19 cellular contexts compared by ENCODE assay signal in genomic region chr5:39657943-39658342, GRCh38.
A peak's percentile ranks its signal among the peaks of the same experiment; 100 is the strongest.
DNase-seq lines count a peak whose midpoint lies in the region; ATAC-seq and FAIRE-seq lines count a peak whose summit lies in the region.
"Had no signal": no experiment of that assay in that cellular context is flagged by ENCODE, and none has a peak within 500 bp of the region (broad histone marks: within the 10 kb centered on the region; RNA-seq: fewer than 3 reads in every experiment).

No MANE protein-coding gene starts in this region.

- H3K27me3 Mint-ChIP-seq in activated CD4-positive, alpha-beta T cell treated with anti-CD3 and anti-CD28 coated beads, Interleukin-2, amount 10 ng/mL, durations not matched to agents 24 days and 14 days = peaks cover 19% of the 10 kb centered on the region
- H3K27me3 Mint-ChIP-seq in natural killer cell treated with Interleukin-12 subunit alpha and Interleukin-12 subunit beta and Interleukin-15 and Interleukin-18, amount 100 ng/mL, for 72 hours = peaks cover 16 to 28% of the 10 kb centered on the region in 2 donors

- intact Hi-C loops in activated CD4-positive, alpha-beta T cell treated with anti-CD3 and anti-CD28 coated beads, Interleukin-2, amount 10 ng/mL, durations not matched to agents 24 days and 14 days (cut with micrococcal nuclease) = no loop called here
- intact Hi-C loops in Right ventricle myocardium inferior (cut with DNase I) = no loop called here

- no peak for DNase-seq in activated CD4-positive, alpha-beta T cell treated with anti-CD3 and anti-CD28 coated beads, Interleukin-2, amount 10 ng/mL, durations not matched to agents 24 days and 14 days
- DNase-seq in activated CD4-positive, alpha-beta T cell treated with anti-CD3 and anti-CD28 coated beads, Interleukin-2, amount 50 U/mL, for 4 hours = no peak
- DNase-seq in HCEC 1CT = peak; percentile 40
- DNase-seq in kidney tubule cell (ENCODE audit: low spot score) = peak; percentile 45
- no peak for DNase-seq in natural killer cell treated with Interleukin-12 subunit alpha and Interleukin-12 subunit beta and Interleukin-15 and Interleukin-18, amount 100 ng/mL, for 72 hours (ENCODE audit: low spot score)
- DNase-seq in Right ventricle myocardium inferior (ENCODE audit: missing footprints) = no peak
- no peak for DNase-seq in AG08395 (ENCODE audit: low spot score)
- DNase-seq: 8988T; activated CD8-positive, alpha-beta T cell treated with anti-CD3 and anti-CD28 coated beads for 36 hours; activated effector memory CD4-positive, alpha-beta T cell treated with Interleukin-2 at 50 U/mL for 16 hours; body of pancreas; DMS53; naive thymus-derived CD4-positive, alpha-beta T cell; NCI-H2029; PC-9 had no signal

- no peaks in the 10 kb centered on the region for H3K9me3 Mint-ChIP-seq in activated CD4-positive, alpha-beta T cell treated with anti-CD3 and anti-CD28 coated beads, Interleukin-2, amount 10 ng/mL, durations not matched to agents 24 days and 14 days
- H3K9me3 Mint-ChIP-seq in natural killer cell treated with Interleukin-12 subunit alpha and Interleukin-12 subunit beta and Interleukin-15 and Interleukin-18, amount 100 ng/mL, for 72 hours = no peaks in the 10 kb centered on the region
- H3K9me3 Mint-ChIP-seq: naive thymus-derived CD4-positive, alpha-beta T cell had no signal

- FAIRE-seq in TTC549 (lab: Jason Lieb, UNC) = peak; percentile 34
- FAIRE-seq: H1 had no signal

- H3K4me3 Mint-ChIP-seq in activated CD4-positive, alpha-beta T cell treated with anti-CD3 and anti-CD28 coated beads, Interleukin-2, amount 10 ng/mL, durations not matched to agents 24 days and 14 days = peak overlapping the region; percentile 16
- H3K4me3 Mint-ChIP-seq in natural killer cell treated with Interleukin-12 subunit alpha and Interleukin-12 subunit beta and Interleukin-15 and Interleukin-18, amount 100 ng/mL, for 72 hours = no peak overlapping the region
- H3K4me3 Mint-ChIP-seq: activated CD8-positive, alpha-beta T cell treated with anti-CD3 and anti-CD28 coated beads for 36 hours; CD14-positive monocyte had no signal

- H3K36me3 Mint-ChIP-seq in activated CD4-positive, alpha-beta T cell treated with anti-CD3 and anti-CD28 coated beads, Interleukin-2, amount 10 ng/mL, durations not matched to agents 24 days and 14 days (ENCODE audit: low read depth) = no peaks in the 10 kb centered on the region
- H3K36me3 Mint-ChIP-seq in natural killer cell treated with Interleukin-12 subunit alpha and Interleukin-12 subunit beta and Interleukin-15 and Interleukin-18, amount 100 ng/mL, for 72 hours = no peaks in the 10 kb centered on the region
- H3K36me3 Mint-ChIP-seq: CD14-positive monocyte; naive thymus-derived CD4-positive, alpha-beta T cell had no signal

- H3K27ac Mint-ChIP-seq in activated CD4-positive, alpha-beta T cell treated with anti-CD3 and anti-CD28 coated beads, Interleukin-2, amount 10 ng/mL, durations not matched to agents 24 days and 14 days = no peak overlapping the region
- H3K27ac Mint-ChIP-seq in natural killer cell treated with Interleukin-12 subunit alpha and Interleukin-12 subunit beta and Interleukin-15 and Interleukin-18, amount 100 ng/mL, for 72 hours = no peak overlapping the region
- H3K27ac Mint-ChIP-seq: activated CD8-positive, alpha-beta T cell treated with anti-CD3 and anti-CD28 coated beads for 36 hours had no signal

- no peak for ATAC-seq in natural killer cell treated with Interleukin-12 subunit alpha and Interleukin-12 subunit beta and Interleukin-15 and Interleukin-18, amount 100 ng/mL, for 72 hours
- no peak for ATAC-seq in Right ventricle myocardium inferior
- ATAC-seq: activated CD8-positive, alpha-beta T cell treated with anti-CD3 and anti-CD28 coated beads for 36 hours; body of pancreas; esophagus mucosa; naive thymus-derived CD4-positive, alpha-beta T cell had no signal

- H3K4me1 Mint-ChIP-seq in activated CD4-positive, alpha-beta T cell treated with anti-CD3 and anti-CD28 coated beads, Interleukin-2, amount 10 ng/mL, durations not matched to agents 24 days and 14 days = peaks cover 32% of the 10 kb centered on the region
- peaks cover 8 to 16% of the 10 kb centered on the region in 2 donors for H3K4me1 Mint-ChIP-seq in natural killer cell treated with Interleukin-12 subunit alpha and Interleukin-12 subunit beta and Interleukin-15 and Interleukin-18, amount 100 ng/mL, for 72 hours (ENCODE audit: low read depth in 2 of 2)

Comparison
In these comparisons a context has a peak if more than half of its experiments do, and no peak if none do; other contexts are left out.
1. DNase-seq: peak in HCEC 1CT (single experiment) and kidney tubule cell (single experiment); none in activated CD4-positive, alpha-beta T cell treated with anti-CD3 and anti-CD28 coated beads, Interleukin-2, amount 10 ng/mL, durations not matched to agents 24 days and 14 days (single experiment), activated CD4-positive, alpha-beta T cell treated with anti-CD3 and anti-CD28 coated beads, Interleukin-2, amount 50 U/mL, for 4 hours (0 of 2), natural killer cell treated with Interleukin-12 subunit alpha and Interleukin-12 subunit beta and Interleukin-15 and Interleukin-18, amount 100 ng/mL, for 72 hours (single experiment), Right ventricle myocardium inferior (single experiment) and AG08395 (single experiment).